In genomic region chr11:88508808-88509581, GRCh38 we compare ENCODE assay signal across 8 cellular contexts.
DNase-seq lines count a peak whose midpoint lies in the region; ATAC-seq and TF ChIP-seq lines count a peak whose summit lies in the region.

No MANE protein-coding gene starts in this region.

- H3K79me2 ChIP-seq in parathyroid adenoma: no peaks in the 10 kb centered on the region

- H3K27ac ChIP-seq in parathyroid adenoma: no peak overlapping the region

- peak overlapping the region; percentile 33 for H2AFZ ChIP-seq in parathyroid adenoma

- H3K9ac ChIP-seq in parathyroid adenoma: no peak overlapping the region

- no peaks in the 10 kb centered on the region for H3K9me3 Mint-ChIP-seq in activated CD4-positive, alpha-beta T cell treated with anti-CD3 and anti-CD28 coated beads, Interleukin-2, amount 10 ng/mL, durations not matched to agents 7 days and 5 days
- H3K9me3 Mint-ChIP-seq in T-helper 2 cell treated with Interferon-gamma antibody and Interleukin-4, amounts not matched to agents 5 μg/mL and 100 μg/mL, for 36 hours: no peaks in the 10 kb centered on the region

- no peak for ATAC-seq in GM21367 (IDR thresholded peaks at IDR 0.05; ENCODE audit: unreplicated experiment)

- H3K4me1 ChIP-seq in parathyroid adenoma: no peaks in the 10 kb centered on the region

- H3K4me3 ChIP-seq in fibroblast of pulmonary artery (replicated peaks; ENCODE audit: low read depth, low read length): peak overlapping the region; percentile 34
- H3K4me3 ChIP-seq in parathyroid adenoma (ENCODE audit: low read depth, low read length): peak overlapping the region; percentile 22

- no peak overlapping the region for H3K27ac Mint-ChIP-seq in activated CD4-positive, alpha-beta T cell treated with anti-CD3 and anti-CD28 coated beads, Interleukin-2, amount 10 ng/mL, durations not matched to agents 7 days and 5 days
- no peak overlapping the region for H3K27ac Mint-ChIP-seq in T-helper 2 cell treated with Interferon-gamma antibody and Interleukin-4, amounts not matched to agents 5 μg/mL and 100 μg/mL, for 36 hours

- DNase-seq in activated CD4-positive, alpha-beta T cell treated with anti-CD3 and anti-CD28 coated beads, Interleukin-2, amount 10 ng/mL, durations not matched to agents 7 days and 5 days: peak; percentile 14
- no peak for DNase-seq in activated CD4-positive, alpha-beta T cell treated with anti-CD3 and anti-CD28 coated beads for 4 hours
- DNase-seq in T-helper 2 cell treated with Interferon-gamma antibody and Interleukin-4, amounts not matched to agents 5 μg/mL and 100 μg/mL, for 36 hours (ENCODE audit: low spot score): peak; percentile 29
- DNase-seq in fibroblast of pulmonary artery (ENCODE audit: low read depth) (peak; percentile 29), HuH-7.5 (ENCODE audit: low spot score) (no peak), RKO (ENCODE audit: low spot score) (no peak)

- H3K4me1 Mint-ChIP-seq in activated CD4-positive, alpha-beta T cell treated with anti-CD3 and anti-CD28 coated beads, Interleukin-2, amount 10 ng/mL, durations not matched to agents 7 days and 5 days: peaks cover 13% of the 10 kb centered on the region
- H3K4me1 Mint-ChIP-seq in T-helper 2 cell treated with Interferon-gamma antibody and Interleukin-4, amounts not matched to agents 5 μg/mL and 100 μg/mL, for 36 hours (ENCODE audit: low read depth): peaks cover 8% of the 10 kb centered on the region

- H3K9me3 ChIP-seq in parathyroid adenoma (ENCODE audit: control insufficient read depth, low read length): no peaks in the 10 kb centered on the region

- H3K36me3 ChIP-seq in parathyroid adenoma (ENCODE audit: control insufficient read depth, insufficient read depth, low read length): no peaks in the 10 kb centered on the region

- peak overlapping the region; percentile 53 for H3K4me2 ChIP-seq in parathyroid adenoma (ENCODE audit: low read length)

- H3K4me3 Mint-ChIP-seq in activated CD4-positive, alpha-beta T cell treated with anti-CD3 and anti-CD28 coated beads, Interleukin-2, amount 10 ng/mL, durations not matched to agents 7 days and 5 days: peak overlapping the region; percentile 71
- H3K4me3 Mint-ChIP-seq in T-helper 2 cell treated with Interferon-gamma antibody and Interleukin-4, amounts not matched to agents 5 μg/mL and 100 μg/mL, for 36 hours: peak overlapping the region; percentile 75

- no peaks in the 10 kb centered on the region for H3K27me3 ChIP-seq in parathyroid adenoma (ENCODE audit: control insufficient read depth, insufficient read depth, low read length)

- TF ChIP-seq CTCF in fibroblast of pulmonary artery (IDR thresholded peaks at IDR 0.05; ENCODE audit: low read length, missing control alignments) (no peak), parathyroid adenoma (IDR thresholded peaks at IDR 0.05) (no peak)

- H3K36me3 Mint-ChIP-seq in activated CD4-positive, alpha-beta T cell treated with anti-CD3 and anti-CD28 coated beads, Interleukin-2, amount 10 ng/mL, durations not matched to agents 7 days and 5 days (ENCODE audit: low read depth): peaks cover 3% of the 10 kb centered on the region
- H3K36me3 Mint-ChIP-seq in T-helper 2 cell treated with Interferon-gamma antibody and Interleukin-4, amounts not matched to agents 5 μg/mL and 100 μg/mL, for 36 hours (ENCODE audit: low read depth): peaks cover 2% of the 10 kb centered on the region

- POLR2A ChIA-PET in activated CD4-positive, alpha-beta T cell treated with anti-CD3 and anti-CD28 coated beads, Interleukin-2, amount 10 ng/mL, durations not matched to agents 7 days and 5 days (lab: Charles Lee): no interaction called here

- peaks cover 64% of the 10 kb centered on the region for H3K27me3 Mint-ChIP-seq in activated CD4-positive, alpha-beta T cell treated with anti-CD3 and anti-CD28 coated beads, Interleukin-2, amount 10 ng/mL, durations not matched to agents 7 days and 5 days
- peaks cover 79% of the 10 kb centered on the region for H3K27me3 Mint-ChIP-seq in T-helper 2 cell treated with Interferon-gamma antibody and Interleukin-4, amounts not matched to agents 5 μg/mL and 100 μg/mL, for 36 hours (ENCODE audit: low read depth)

- CTCF ChIA-PET in activated CD4-positive, alpha-beta T cell treated with anti-CD3 and anti-CD28 coated beads, Interleukin-2, amount 10 ng/mL, durations not matched to agents 7 days and 5 days (lab: Charles Lee): no interaction called here

Comparison
In these comparisons a context has a peak if more than half of its experiments do, and no peak if none do; other contexts are left out.
1. DNase-seq: peak in activated CD4-positive, alpha-beta T cell treated with anti-CD3 and anti-CD28 coated beads, Interleukin-2, amount 10 ng/mL, durations not matched to agents 7 days and 5 days (single experiment), T-helper 2 cell treated with Interferon-gamma antibody and Interleukin-4, amounts not matched to agents 5 μg/mL and 100 μg/mL, for 36 hours (single experiment) and fibroblast of pulmonary artery (single experiment); none in activated CD4-positive, alpha-beta T cell treated with anti-CD3 and anti-CD28 coated beads for 4 hours (0 of 2), HuH-7.5 (single experiment) and RKO (single experiment).